ENCODE assay signal across 24 cellular contexts in genomic region chr18:73670046-73670445, GRCh38.
"Had no signal": no experiment of that assay in that cellular context is flagged by ENCODE, and none has a peak within 500 bp of the region (broad histone marks: within the 10 kb centered on the region; RNA-seq: fewer than 3 reads in every experiment).

No MANE protein-coding gene starts in this region.

- DNase-seq: activated CD4-positive, alpha-beta T cell treated with anti-CD3 and anti-CD28 coated beads for 4 hours; activated CD8-positive, alpha-beta memory T cell treated with anti-CD3 and anti-CD28 coated beads, Interleukin-2, amount 50 U/mL, for 48 hours; activated CD8-positive, alpha-beta T cell treated with anti-CD3 and anti-CD28 coated beads, Interleukin-2, amount 10 ng/mL, durations not matched to agents 7 days and 5 days; activated naive CD4-positive, alpha-beta T cell treated with anti-CD3 and anti-CD28 coated beads, Interleukin-2, amount 50 U/mL, for 16 hours; activated naive CD8-positive, alpha-beta T cell treated with anti-CD3 and anti-CD28 coated beads, Interleukin-2, amount 10 ng/mL, durations not matched to agents 7 days and 5 days; activated T-cell treated with anti-CD3 and anti-CD28 coated beads, Interleukin-2, amount 50 U/mL, for 1 hour; adrenal gland; aorta; cerebellar nuclear complex; Karpas-422; NCI-H1048; NCI-H187 treated with DMSO at 0.1 percent for 48 hours; NCI-H2081 treated with DMSO at 0.1 percent for 48 hours; NCI-H446 treated with DMSO at 0.1 percent for 48 hours; NCI-H524 treated with DMSO at 0.1 percent for 48 hours; NCI-H774; OCI-M1; SIG-M5; T-cell had no signal

- H3K27me3 Mint-ChIP-seq: activated naive CD8-positive, alpha-beta T cell treated with anti-CD3 and anti-CD28 coated beads, Interleukin-2, amount 10 ng/mL, durations not matched to agents 7 days and 5 days; T-cell had no signal

- H3K9me3 ChIP-seq: adrenal gland, body of pancreas had no signal

- H3K4me1 ChIP-seq: adrenal gland had no signal

- H3K27me3 ChIP-seq: adrenal gland, body of pancreas, cardiac muscle cell had no signal

- FAIRE-seq: colon, RCC 7860 had no signal

- H3K27ac Mint-ChIP-seq: activated CD8-positive, alpha-beta T cell treated with anti-CD3 and anti-CD28 coated beads, Interleukin-2, amount 10 ng/mL, durations not matched to agents 7 days and 5 days; activated naive CD8-positive, alpha-beta T cell treated with anti-CD3 and anti-CD28 coated beads, Interleukin-2, amount 10 ng/mL, durations not matched to agents 7 days and 5 days; T-cell had no signal

- ATAC-seq: activated CD4-positive, CD25-positive, alpha-beta regulatory T cell treated with anti-CD3 and anti-CD28 coated beads, Interleukin-2, amount 50 U/mL, for 24 hours; activated CD8-positive, alpha-beta T cell treated with anti-CD3 and anti-CD28 coated beads, Interleukin-2, amount 10 ng/mL, durations not matched to agents 7 days and 5 days; body of pancreas; T-cell had no signal

- H3K27ac ChIP-seq: adrenal gland, cardiac muscle cell had no signal

- H3K4me3 Mint-ChIP-seq: activated CD8-positive, alpha-beta T cell treated with anti-CD3 and anti-CD28 coated beads, Interleukin-2, amount 10 ng/mL, durations not matched to agents 7 days and 5 days; activated naive CD8-positive, alpha-beta T cell treated with anti-CD3 and anti-CD28 coated beads, Interleukin-2, amount 10 ng/mL, durations not matched to agents 7 days and 5 days; T-cell had no signal

- H3K9me3 Mint-ChIP-seq: activated naive CD8-positive, alpha-beta T cell treated with anti-CD3 and anti-CD28 coated beads, Interleukin-2, amount 10 ng/mL, durations not matched to agents 7 days and 5 days had no signal

- H3K4me3 ChIP-seq: adrenal gland, body of pancreas, cardiac muscle cell had no signal

- H3K4me1 Mint-ChIP-seq: T-cell had no signal

- H3K36me3 Mint-ChIP-seq: activated naive CD8-positive, alpha-beta T cell treated with anti-CD3 and anti-CD28 coated beads, Interleukin-2, amount 10 ng/mL, durations not matched to agents 7 days and 5 days; T-cell had no signal

- H3K36me3 ChIP-seq: adrenal gland, cardiac muscle cell had no signal
